20 cellular contexts compared by ENCODE assay signal in the genomic region with DNA sequence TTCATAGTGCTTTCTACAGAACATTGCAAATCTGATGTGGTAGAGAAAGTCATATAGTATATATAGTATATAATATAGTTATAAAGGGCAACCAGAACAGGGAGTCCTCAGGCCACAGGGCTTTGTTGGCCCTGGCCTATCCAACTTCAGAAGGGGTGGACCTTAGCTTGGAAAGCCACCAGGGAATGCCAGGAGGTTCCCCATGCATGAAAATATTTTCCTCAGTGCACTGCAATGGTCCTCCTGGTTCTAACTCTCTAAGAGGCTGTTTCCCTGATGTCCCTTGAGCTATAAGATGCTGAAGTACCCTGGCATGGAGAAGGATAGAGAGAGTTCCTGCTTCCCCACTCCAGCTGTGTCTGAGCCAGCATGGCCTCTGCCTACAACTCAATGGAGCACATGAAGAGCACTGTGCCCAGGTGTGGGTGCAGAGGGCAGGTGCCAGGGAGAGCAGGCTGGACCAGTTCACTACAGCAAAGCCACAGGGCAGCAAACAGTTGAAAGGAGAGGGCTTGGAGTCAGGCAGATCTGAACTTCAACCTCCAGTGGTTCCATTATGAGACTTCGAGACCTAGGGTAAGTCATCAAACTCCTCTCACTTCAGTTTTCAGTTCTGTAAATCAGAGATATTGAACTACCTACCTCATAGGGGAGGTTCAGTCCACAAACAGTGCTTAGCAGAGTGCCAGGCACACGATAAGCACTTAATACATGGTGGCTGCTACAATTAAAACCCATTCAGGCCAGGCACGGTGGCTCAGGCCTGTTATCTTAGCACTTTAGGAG.
DNase-seq lines count a peak whose midpoint lies in the region; ATAC-seq, FAIRE-seq and TF ChIP-seq lines count a peak whose summit lies in the region.
"Had no signal": no experiment of that assay in that cellular context is flagged by ENCODE, and none has a peak within 500 bp of the region (broad histone marks: within the 10 kb centered on the region; RNA-seq: fewer than 3 reads in every experiment).

No MANE protein-coding gene starts in this region.

- no peaks in the 10 kb centered on the region for H3K4me1 ChIP-seq in trophoblast cell (ENCODE audit: control insufficient read depth in 1 of 2, insufficient read depth in 2 of 2, low read length in 2 of 2)
- H3K4me1 ChIP-seq in hepatocyte (ENCODE audit: insufficient read depth): no peaks in the 10 kb centered on the region

- no peaks in the 10 kb centered on the region for H3K9me2 ChIP-seq in hepatocyte (replicated peaks; ENCODE audit: insufficient read depth)
- H3K9me2 ChIP-seq: SK-N-SH had no signal

- no peak overlapping the region for H3K14ac ChIP-seq in trophoblast cell (ENCODE audit: low read length)

- H4K91ac ChIP-seq in trophoblast cell (ENCODE audit: low read depth, low read length): no peak overlapping the region

- H4K8ac ChIP-seq in trophoblast cell (ENCODE audit: low read depth, low read length): no peak overlapping the region

- H3K23ac ChIP-seq in trophoblast cell (ENCODE audit: low read length): no peak overlapping the region

- H2AK5ac ChIP-seq in trophoblast cell (ENCODE audit: low read length): no peak overlapping the region

- H3K79me2 ChIP-seq in trophoblast cell (ENCODE audit: control insufficient read depth, insufficient read depth, low read length, poor library complexity) (no peaks in the 10 kb centered on the region), hepatocyte (no peaks in the 10 kb centered on the region)

- H3K79me1 ChIP-seq in trophoblast cell (ENCODE audit: low read length): no peaks in the 10 kb centered on the region

- H3K36me3 ChIP-seq in trophoblast cell (ENCODE audit: control insufficient read depth in 1 of 2, insufficient read depth in 2 of 2, low read length in 2 of 2): no peaks in the 10 kb centered on the region
- H3K36me3 ChIP-seq in hepatocyte (replicated peaks; ENCODE audit: insufficient read depth, low read depth): no peaks in the 10 kb centered on the region
- H3K36me3 ChIP-seq: BLaER1 treated with 17β-estradiol and CSF1 and Interleukin-3, amounts not matched to agents 10 nM and 100 nM; brain microvascular endothelial cell had no signal

- no peak overlapping the region for H2BK120ac ChIP-seq in trophoblast cell (ENCODE audit: insufficient read depth, low read length, poor library complexity)

- ATAC-seq in GM19395 (IDR thresholded peaks at IDR 0.05; ENCODE audit: unreplicated experiment): peak; percentile 69
- ATAC-seq in HG02870 (IDR thresholded peaks at IDR 0.05; ENCODE audit: unreplicated experiment): peak; percentile 94
- peak; percentile 77 for ATAC-seq in HG03565 (IDR thresholded peaks at IDR 0.05; ENCODE audit: unreplicated experiment)
- ATAC-seq in GM18520 (IDR thresholded peaks at IDR 0.05; ENCODE audit: unreplicated experiment): no peak

- no peak overlapping the region for H3K9ac ChIP-seq in trophoblast cell (ENCODE audit: low read length)
- H3K9ac ChIP-seq: BLaER1 treated with 17β-estradiol and CSF1 and Interleukin-3, amounts not matched to agents 10 nM and 100 nM; SK-N-SH had no signal

- no peaks in the 10 kb centered on the region for H4K20me1 ChIP-seq in hepatocyte (ENCODE audit: insufficient read depth, poor library complexity, severe bottlenecking)
- H4K20me1 ChIP-seq: BLaER1 treated with 17β-estradiol and CSF1 and Interleukin-3, amounts not matched to agents 10 nM and 100 nM had no signal

- no peak overlapping the region for H4K12ac ChIP-seq in trophoblast cell (ENCODE audit: low read depth, low read length)

- WGBS in trophoblast cell (ENCODE audit: extremely low coverage, insufficient coverage, insufficient read length): no CpG with 5 or more reads among the region's 3 CpGs
- 95% methylated on average over 3 of the region's 3 CpGs for WGBS in hepatocyte (ENCODE audit: low lambda C conversion rate, missing lambda C conversion rate)

- no peaks in the 10 kb centered on the region for H3K9me3 ChIP-seq in trophoblast cell (ENCODE audit: insufficient read depth, low read depth, low read length)
- H3K9me3 ChIP-seq in hepatocyte (ENCODE audit: low read depth): no peaks in the 10 kb centered on the region
- H3K9me3 ChIP-seq: SK-N-SH had no signal

- TF ChIP-seq CTCF in GM13976 (IDR thresholded peaks at IDR 0.05; ENCODE audit: borderline replicate concordance, control extremely low read depth, extremely low read depth, insufficient read depth, missing control alignments) (no peak), hepatocyte (IDR thresholded peaks at IDR 0.05; ENCODE audit: poor library complexity) (no peak)

- H2BK12ac ChIP-seq in trophoblast cell (ENCODE audit: low read length): no peak overlapping the region

- H2BK5ac ChIP-seq in trophoblast cell (ENCODE audit: low read depth, low read length, poor library complexity): no peak overlapping the region

- H3K4me2 ChIP-seq in trophoblast cell (ENCODE audit: low read length) (no peak overlapping the region), hepatocyte (no peak overlapping the region)
- H3K4me2 ChIP-seq: BLaER1 treated with 17β-estradiol and CSF1 and Interleukin-3, amounts not matched to agents 10 nM and 100 nM; SK-N-SH had no signal

- H2AFZ ChIP-seq in trophoblast cell (ENCODE audit: insufficient read depth, low read length, poor library complexity) (no peak overlapping the region), hepatocyte (no peak overlapping the region)

- H3K27ac ChIP-seq in trophoblast cell (ENCODE audit: low read depth, low read length) (no peak overlapping the region), hepatocyte (no peak overlapping the region)
- H3K27ac ChIP-seq: BLaER1 treated with 17β-estradiol and CSF1 and Interleukin-3, amounts not matched to agents 10 nM and 100 nM; brain microvascular endothelial cell had no signal

- peak; percentile 39 for DNase-seq in GM13976 (ENCODE audit: low spot score)
- DNase-seq in trophoblast cell: no peak
- no peak for DNase-seq in RCC 7860 (ENCODE audit: low spot score)
- no peak for DNase-seq in hepatocyte (ENCODE audit: low spot score)
- DNase-seq: activated T-cell treated with anti-CD3 and anti-CD28 coated beads, Interleukin-2, amount 50 U/mL, for 48 hours; brain microvascular endothelial cell; Calu3; NCI-H1930; nucleus accumbens; SK-N-SH; stimulated activated CD4-positive, alpha-beta T cell treated with anti-CD3 and anti-CD28 coated beads, Interleukin-12 subunit alpha, Interleukin-12 subunit beta, amount 100 ng/mL, for 4 hours; T-helper 9 cell had no signal

- H3K27me3 ChIP-seq in trophoblast cell (ENCODE audit: insufficient read depth, low read length) (no peaks in the 10 kb centered on the region), hepatocyte (no peaks in the 10 kb centered on the region)
- H3K27me3 ChIP-seq: BLaER1 treated with 17β-estradiol and CSF1 and Interleukin-3, amounts not matched to agents 10 nM and 100 nM; brain microvascular endothelial cell had no signal

- H3K4me3 ChIP-seq in trophoblast cell (ENCODE audit: low read depth, low read length): no peak overlapping the region
- no peak overlapping the region for H3K4me3 ChIP-seq in hepatocyte
- H3K4me3 ChIP-seq: BLaER1 treated with 17β-estradiol and CSF1 and Interleukin-3, amounts not matched to agents 10 nM and 100 nM; lung had no signal

- H3K4ac ChIP-seq in trophoblast cell (ENCODE audit: low read depth, low read length): no peak overlapping the region

- H3K18ac ChIP-seq in trophoblast cell (ENCODE audit: low read length): no peak overlapping the region

- no peak for FAIRE-seq in RCC 7860 (lab: Jason Lieb, UNC)
- FAIRE-seq: endothelial cell of umbilical vein, islet of Langerhans had no signal

- in situ Hi-C loops in GM13976 (cut with MboI; ENCODE audit: low sequenced_read_pairs, unreplicated experiment): no loop called here
